Comparison of ENCODE assay signal across 17 cellular contexts in the genomic region with DNA sequence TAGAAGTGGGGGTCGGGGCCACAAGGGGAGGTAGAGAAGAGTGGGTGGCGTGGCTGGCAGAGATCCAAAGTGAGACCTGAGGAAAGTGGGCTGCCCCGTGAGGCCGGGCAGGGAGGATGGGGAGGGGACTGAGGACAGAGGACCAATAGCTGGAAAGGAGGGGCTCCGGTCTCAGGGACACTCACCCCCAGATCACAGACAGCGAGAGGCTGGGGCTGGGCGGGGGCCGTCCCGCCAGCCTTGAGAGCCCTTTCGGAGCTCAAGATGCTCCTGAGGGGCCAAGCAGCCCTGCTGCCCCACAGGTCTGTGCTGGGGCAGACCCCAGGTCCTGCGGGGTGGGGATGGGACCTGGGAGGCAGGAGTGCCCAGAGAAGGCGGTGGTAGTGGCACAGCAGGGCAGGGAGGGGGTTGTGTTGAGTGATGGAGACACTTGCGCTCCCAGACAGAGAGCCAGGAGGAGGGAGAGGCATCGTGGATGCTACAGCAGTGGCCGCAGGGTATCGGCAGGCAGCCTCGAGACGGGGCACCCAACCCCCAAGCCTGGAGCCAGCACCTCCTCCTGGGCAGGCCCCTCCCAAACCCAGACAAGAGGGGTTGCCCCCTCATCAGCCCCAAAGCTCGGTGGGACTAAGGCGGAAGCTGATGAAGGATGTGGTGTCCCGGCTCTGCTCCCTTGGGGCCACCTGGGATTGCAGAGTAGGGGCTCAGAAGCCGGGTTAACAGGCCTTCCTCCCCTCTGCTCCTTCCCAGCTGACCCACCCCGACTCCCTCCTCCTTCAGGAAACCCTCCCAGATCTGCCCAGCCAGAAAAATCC. TPM values are rescaled to one million over a fixed set of nuclear protein-coding genes. Genes with fewer than 3 reads are reported as not detected.
DNase-seq lines count a peak whose midpoint lies in the region; ATAC-seq, FAIRE-seq and TF ChIP-seq lines count a peak whose summit lies in the region.
"Had no signal": no experiment of that assay in that cellular context is flagged by ENCODE, and none has a peak within 500 bp of the region (broad histone marks: within the 10 kb centered on the region; RNA-seq: fewer than 3 reads in every experiment).

No MANE protein-coding gene starts in this region.

- TF ChIP-seq CTCF in endodermal cell (conservative IDR thresholded peaks at IDR 0.05) (no peak), neural cell (IDR thresholded peaks at IDR 0.05; ENCODE audit: poor library complexity, severe bottlenecking) (no peak)

- no peaks in the 10 kb centered on the region for H3K79me2 ChIP-seq in neural cell (replicated peaks; ENCODE audit: insufficient read depth, low read length)

- H3K36me3 ChIP-seq in BLaER1 treated with 17β-estradiol and CSF1 and Interleukin-3, amounts not matched to agents 10 nM and 100 nM, result no peaks in the 10 kb centered on the region
- no peaks in the 10 kb centered on the region for H3K36me3 ChIP-seq in HUES64 (ENCODE audit: insufficient read depth, low read length)
- H3K36me3 ChIP-seq in endodermal cell (ENCODE audit: control insufficient read depth, insufficient read depth, low read length), result no peaks in the 10 kb centered on the region
- H3K36me3 ChIP-seq in neural cell (ENCODE audit: insufficient read depth, low read length), result no peaks in the 10 kb centered on the region

- H4K20me1 ChIP-seq in BLaER1 treated with 17β-estradiol and CSF1 and Interleukin-3, amounts not matched to agents 10 nM and 100 nM, result peaks cover 0 to 31% (median 19%) of the 10 kb centered on the region in 11 experiments; a peak in 13 of 22 replicates
- H4K20me1 ChIP-seq in neural cell (ENCODE audit: insufficient read depth), result no peaks in the 10 kb centered on the region

- peaks cover 45 to 78% (median 63%) of the 10 kb centered on the region in 10 experiments for H3K4me1 ChIP-seq in BLaER1 treated with 17β-estradiol and CSF1 and Interleukin-3, amounts not matched to agents 10 nM and 100 nM
- H3K4me1 ChIP-seq in HUES64 (ENCODE audit: insufficient read depth, low read length), result peaks cover 20% of the 10 kb centered on the region
- H3K4me1 ChIP-seq in endodermal cell (ENCODE audit: control insufficient read depth, insufficient read depth, low read length), result peaks cover 2% of the 10 kb centered on the region

- H3K4me2 ChIP-seq in BLaER1 treated with 17β-estradiol and CSF1 and Interleukin-3, amounts not matched to agents 10 nM and 100 nM, result peak overlapping the region; percentile 62 to 100 (median 94)
- H3K4me2 ChIP-seq in neural cell (ENCODE audit: low read length), result no peak overlapping the region
- H3K4me2 ChIP-seq: KMS-11 had no signal

- H3K27ac Mint-ChIP-seq in endodermal cell, result peak overlapping the region; percentile 46
- H3K27ac Mint-ChIP-seq: CD8-positive, alpha-beta memory T cell had no signal

- H3K9me3 ChIP-seq in BLaER1 treated with 17β-estradiol and CSF1 and Interleukin-3, amounts not matched to agents 10 nM and 100 nM (replicated peaks in 1 of 11), result 0 out of 22 replicates have a peak, but pooled peaks cover 0 to 3% (median 0%) of the 10 kb centered on the region in 11 experiments
- H3K9me3 ChIP-seq in HUES64 (ENCODE audit: insufficient read depth, low read depth, low read length) (no peaks in the 10 kb centered on the region), endodermal cell (ENCODE audit: control insufficient read depth, low read length) (no peaks in the 10 kb centered on the region), neural cell (ENCODE audit: low read length) (no peaks in the 10 kb centered on the region)

- peak overlapping the region in 8 of 11 experiments; percentile 7 to 73 (median 64); a peak in 12 of 22 replicates for H3K27ac ChIP-seq in BLaER1 treated with 17β-estradiol and CSF1 and Interleukin-3, amounts not matched to agents 10 nM and 100 nM
- H3K27ac ChIP-seq in HUES64 (ENCODE audit: low read depth, low read length) (peak overlapping the region; percentile 1; the same call in 1 of the 2 replicates), endodermal cell (ENCODE audit: low read depth, low read length) (no peak overlapping the region), neural cell (ENCODE audit: low read length) (no peak overlapping the region)
- H3K27ac ChIP-seq: KMS-11 had no signal

- no peak for DNase-seq in endodermal cell
- DNase-seq in RCC 7860 (ENCODE audit: low spot score), result no peak
- DNase-seq in germinal center (ENCODE audit: low spot score), result no peak
- DNase-seq: activated CD4-positive, alpha-beta T cell treated with anti-CD3 and anti-CD28 coated beads, Interleukin-2, amount 50 U/mL, for 4 hours; activated T-cell treated with anti-CD3 and anti-CD28 coated beads, Interleukin-2, amount 50 U/mL, for 48 hours; CD8-positive, alpha-beta memory T cell; effector CD4-positive, alpha-beta T cell; left cardiac atrium; NCI-H1105; NCI-H526; stimulated activated CD4-positive, alpha-beta T cell treated with anti-CD3 and anti-CD28 coated beads, Interleukin-2, amount 100 ng/mL, for 48 hours had no signal

- H3K9me3 Mint-ChIP-seq in endodermal cell, result no peaks in the 10 kb centered on the region
- H3K9me3 Mint-ChIP-seq: CD8-positive, alpha-beta memory T cell had no signal

- no peak overlapping the region for H2AFZ ChIP-seq in neural cell (ENCODE audit: low read depth, low read length)

- no peaks in the 10 kb centered on the region for H3F3A ChIP-seq in neural cell (ENCODE audit: insufficient read depth, low read length, poor library complexity, severe bottlenecking)

- H3K9ac ChIP-seq in BLaER1 treated with 17β-estradiol and CSF1 and Interleukin-3, amounts not matched to agents 10 nM and 100 nM, result peak overlapping the region in 9 of 11 experiments; percentile 8 to 71 (median 53); a peak in 16 of 22 replicates
- H3K9ac ChIP-seq in HUES64 (ENCODE audit: low read depth, low read length) (peak overlapping the region; percentile 32; the same call in 1 of the 2 replicates), endodermal cell (ENCODE audit: extremely low read depth, low read length, poor library complexity, severe bottlenecking) (no peak overlapping the region), neural cell (ENCODE audit: low read length) (peak overlapping the region; percentile 23)
- H3K9ac ChIP-seq: KMS-11 had no signal

- peak overlapping the region in 8 of 10 experiments; percentile 5 to 58 (median 38); a peak in 11 of 20 replicates for H3K4me3 ChIP-seq in BLaER1 treated with 17β-estradiol and CSF1 and Interleukin-3, amounts not matched to agents 10 nM and 100 nM
- H3K4me3 ChIP-seq in HUES64 (ENCODE audit: low read length) (no peak overlapping the region), endodermal cell (ENCODE audit: low read length) (no peak overlapping the region), neural cell (ENCODE audit: low read length) (no peak overlapping the region)

- no peak for TF ChIP-seq EP300 in neural cell (conservative IDR thresholded peaks at IDR 0.05; ENCODE audit: poor library complexity, severe bottlenecking)

- peaks cover 0 to 12% (median 0%) of the 10 kb centered on the region in 11 experiments; a peak in 3 of 22 replicates for H3K27me3 ChIP-seq in BLaER1 treated with 17β-estradiol and CSF1 and Interleukin-3, amounts not matched to agents 10 nM and 100 nM
- H3K27me3 ChIP-seq in HUES64 (ENCODE audit: insufficient read depth, low read length), result no peaks in the 10 kb centered on the region
- H3K27me3 ChIP-seq in endodermal cell (ENCODE audit: control insufficient read depth, insufficient read depth, low read length, poor library complexity, severe bottlenecking), result no peaks in the 10 kb centered on the region
- H3K27me3 ChIP-seq in neural cell (ENCODE audit: insufficient read depth, low read depth, low read length), result no peaks in the 10 kb centered on the region

- peaks cover 5% of the 10 kb centered on the region for H3K4me1 Mint-ChIP-seq in endodermal cell

- no peak for ATAC-seq in HG03432 (IDR thresholded peaks at IDR 0.05; ENCODE audit: unreplicated experiment)
- no peak for ATAC-seq in HG03571 (IDR thresholded peaks at IDR 0.05; ENCODE audit: unreplicated experiment)
- ATAC-seq: left cardiac atrium had no signal

- H3K36me3 Mint-ChIP-seq in endodermal cell (ENCODE audit: low read depth), result no peaks in the 10 kb centered on the region
- H3K36me3 Mint-ChIP-seq: CD8-positive, alpha-beta memory T cell had no signal

- FAIRE-seq in RCC 7860 (lab: Jason Lieb, UNC), result no peak

- H3K27me3 Mint-ChIP-seq in endodermal cell (ENCODE audit: insufficient read depth), result no peaks in the 10 kb centered on the region

- WGBS in HUES64, result 61% methylated on average over 23 of the region's 23 CpGs
- WGBS in endodermal cell (ENCODE audit: insufficient coverage in 1 of 2, insufficient read length in 1 of 2), 2 experiments, result 74 to 83% methylated on average over 11 to 23 of the region's 23 CpGs

- H3K9me2 ChIP-seq in neural cell (ENCODE audit: insufficient read depth, low read length), result no peaks in the 10 kb centered on the region

- H3K4me3 Mint-ChIP-seq in endodermal cell, result no peak overlapping the region
- H3K4me3 Mint-ChIP-seq: CD8-positive, alpha-beta memory T cell had no signal

- TF ChIP-seq RAD21 in neural cell (conservative IDR thresholded peaks at IDR 0.05), result no peak

RNA-seq across cellular contexts. Expression of a gene that starts 3.3 kb away (rescaled TPM):
- 3.5 TPM for polyA plus RNA-seq in HUES64 (2013, experiment 1 of 2)
- 5.8 TPM for polyA plus RNA-seq in HUES64 (2013, experiment 2 of 2)
- total RNA-seq in endodermal cell, result 10 to 100 TPM in 1 of 2 donors, 1 to 10 TPM in 1; 8.4 to 11.2 TPM
- polyA plus RNA-seq in endodermal cell (2013, experiment 1 of 2), result 6.2 TPM
- 6.1 TPM for polyA plus RNA-seq in endodermal cell (2013, experiment 2 of 2)
- 0.56 TPM in 1 of 2 replicates, not detected in the other for polyA plus RNA-seq in neural cell
- polyA minus RNA-seq in neural cell, result 0.35 TPM in 1 of 2 replicates, not detected in the other

Comparison
In these comparisons a context has a peak if more than half of its experiments do, and no peak if none do; other contexts are left out.
1. H3K27ac ChIP-seq: peak in BLaER1 treated with 17β-estradiol and CSF1 and Interleukin-3, amounts not matched to agents 10 nM and 100 nM (8 of 11) and HUES64 (single experiment); none in endodermal cell (single experiment) and neural cell (single experiment).
2. H3K4me3 ChIP-seq: peak in BLaER1 treated with 17β-estradiol and CSF1 and Interleukin-3, amounts not matched to agents 10 nM and 100 nM (8 of 10); none in HUES64 (single experiment), endodermal cell (single experiment) and neural cell (single experiment).